27 cellular contexts compared by ENCODE assay signal in the genomic region with DNA sequence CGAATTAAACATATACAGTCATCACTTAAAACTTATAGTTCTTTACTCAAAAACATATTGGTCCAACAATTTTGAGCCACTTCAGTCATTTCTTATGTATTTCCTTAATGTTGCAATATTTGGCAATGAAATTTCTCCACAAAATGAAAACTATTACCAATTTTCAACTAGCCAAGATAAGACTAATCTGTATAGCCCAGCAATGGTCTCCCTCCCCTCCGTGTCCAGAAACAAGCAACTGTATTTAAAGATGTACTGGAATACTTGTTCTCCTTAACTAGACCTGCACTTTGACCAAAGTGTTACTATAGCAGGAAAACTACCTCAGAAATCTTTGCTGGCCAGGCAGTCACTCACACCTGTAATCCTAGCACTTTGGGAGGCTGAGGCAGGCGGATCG. TPM values are rescaled to one million over a fixed set of nuclear protein-coding genes. Genes with fewer than 3 reads are reported as not detected.
DNase-seq lines count a peak whose midpoint lies in the region; ATAC-seq and TF ChIP-seq lines count a peak whose summit lies in the region.
"Had no signal": no experiment of that assay in that cellular context is flagged by ENCODE, and none has a peak within 500 bp of the region (broad histone marks: within the 10 kb centered on the region; RNA-seq: fewer than 3 reads in every experiment).

No MANE protein-coding gene starts in this region.

- BruUV-seq in IMR-90 (replicated peaks; lab: Mats Ljungman, UMichigan) = no TSS peak
- BruUV-seq in OCI-LY7 (replicated peaks; lab: Mats Ljungman, UMichigan) = no TSS peak

- H3K27ac ChIP-seq in IMR-90 (ENCODE audit: insufficient read depth, low read length) = no peak overlapping the region
- peak overlapping the region; percentile 80; the same call in 1 of the 2 replicates for H3K27ac ChIP-seq in VCaP
- H3K27ac ChIP-seq in OCI-LY7 (ENCODE audit: low read depth, low read length, poor library complexity, severe bottlenecking) = no peak overlapping the region
- H3K27ac ChIP-seq: BLaER1, parathyroid adenoma, right atrium auricular region, thoracic aorta had no signal

- H4K91ac ChIP-seq in IMR-90 (ENCODE audit: insufficient read depth, low read depth, low read length) = no peak overlapping the region

- H3K4me1 Mint-ChIP-seq in stimulated activated effector memory CD8-positive, alpha-beta T cell treated with anti-CD3 and anti-CD28 coated beads, Interleukin-12 subunit alpha, Interleukin-12 subunit beta, amount 100 ng/mL, for 72 hours = peaks cover 29% of the 10 kb centered on the region

- no peak for TF ChIP-seq RAD21 in IMR-90 (IDR thresholded peaks at IDR 0.05; ENCODE audit: low read length)

- H3K9me2 ChIP-seq in OCI-LY7 (ENCODE audit: insufficient read depth, low read length) = no peaks in the 10 kb centered on the region

- no peak overlapping the region for H2BK15ac ChIP-seq in IMR-90 (ENCODE audit: low read depth, low read length)

- intact Hi-C loops in IMR-90 (cut with micrococcal nuclease) (no loop called here), OCI-LY7 (cut with micrococcal nuclease; ENCODE audit: unreplicated experiment) (no loop called here)

- H3K18ac ChIP-seq in IMR-90 (ENCODE audit: low read depth, low read length) = no peak overlapping the region

- no peak overlapping the region for H2AK5ac ChIP-seq in IMR-90 (ENCODE audit: low read depth, low read length)

- H3K9me3 Mint-ChIP-seq in stimulated activated effector memory CD8-positive, alpha-beta T cell treated with anti-CD3 and anti-CD28 coated beads, Interleukin-12 subunit alpha, Interleukin-12 subunit beta, amount 100 ng/mL, for 72 hours = no peaks in the 10 kb centered on the region
- H3K9me3 Mint-ChIP-seq: activated naive CD4-positive, alpha-beta T cell treated with anti-CD3 and anti-CD28 coated beads, Interleukin-2, amount 10 ng/mL, durations not matched to agents 7 days and 5 days; activated T-helper 1 cell treated with anti-CD3 and anti-CD28 coated beads, Interleukin-12 subunit alpha, Interleukin-12 subunit beta, Interleukin-2, Interleukin-4 antibody, amounts not matched to agents 30 ng/mL and 10 ng/mL and 1 ng/mL, durations not matched to agents 14 hours and 24 hours and 36 hours; stimulated activated naive CD8-positive, alpha-beta T cell treated with anti-CD3 and anti-CD28 coated beads, Interleukin-15, Interleukin-2, amounts not matched to agents 100 ng/mL and 50 ng/mL, for 24 hours had no signal

- H3K4me3 Mint-ChIP-seq in stimulated activated effector memory CD8-positive, alpha-beta T cell treated with anti-CD3 and anti-CD28 coated beads, Interleukin-12 subunit alpha, Interleukin-12 subunit beta, amount 100 ng/mL, for 72 hours = no peak overlapping the region
- H3K4me3 Mint-ChIP-seq: activated naive CD4-positive, alpha-beta T cell treated with anti-CD3 and anti-CD28 coated beads, Interleukin-2, amount 10 ng/mL, durations not matched to agents 7 days and 5 days; activated T-helper 1 cell treated with anti-CD3 and anti-CD28 coated beads, Interleukin-12 subunit alpha, Interleukin-12 subunit beta, Interleukin-2, Interleukin-4 antibody, amounts not matched to agents 30 ng/mL and 10 ng/mL and 1 ng/mL, durations not matched to agents 14 hours and 24 hours and 36 hours; stimulated activated naive CD8-positive, alpha-beta T cell treated with anti-CD3 and anti-CD28 coated beads, Interleukin-15, Interleukin-2, amounts not matched to agents 100 ng/mL and 50 ng/mL, for 24 hours had no signal

- H3K4ac ChIP-seq in IMR-90 (ENCODE audit: low read depth, low read length) = no peak overlapping the region

- H2AFZ ChIP-seq in IMR-90 (replicated peaks; ENCODE audit: low read length, poor library complexity) (no peak overlapping the region), OCI-LY7 (ENCODE audit: low read length) (no peak overlapping the region)
- H2AFZ ChIP-seq: parathyroid adenoma had no signal

- H3K36me3 Mint-ChIP-seq in stimulated activated effector memory CD8-positive, alpha-beta T cell treated with anti-CD3 and anti-CD28 coated beads, Interleukin-12 subunit alpha, Interleukin-12 subunit beta, amount 100 ng/mL, for 72 hours = peaks cover 87% of the 10 kb centered on the region

- peaks cover 5% of the 10 kb centered on the region for H3K9me1 ChIP-seq in IMR-90 (ENCODE audit: insufficient read depth, low read length)

- H4K5ac ChIP-seq in IMR-90 (ENCODE audit: low read depth, low read length) = no peak overlapping the region

- H3K79me2 ChIP-seq in OCI-LY7 (ENCODE audit: insufficient read depth, low read depth, low read length) = peaks cover 89% of the 10 kb centered on the region

- H3K9ac ChIP-seq in IMR-90 (ENCODE audit: low read depth, low read length) = no peak overlapping the region
- H3K9ac ChIP-seq: BLaER1, parathyroid adenoma had no signal

- H3K79me1 ChIP-seq in IMR-90 (ENCODE audit: low read depth in 1 of 2, low read length in 2 of 2) = peaks cover 0 to 15% of the 10 kb centered on the region in 2 experiments; a peak in 1 of 4 replicates

- H3K23ac ChIP-seq in IMR-90 (ENCODE audit: low read depth, low read length) = no peak overlapping the region

- no peak for ATAC-seq in IMR-90 (ENCODE audit: low read depth)
- ATAC-seq in stimulated activated effector memory CD8-positive, alpha-beta T cell treated with anti-CD3 and anti-CD28 coated beads, Interleukin-12 subunit alpha, Interleukin-12 subunit beta, amount 100 ng/mL, for 72 hours = no peak

- H2BK5ac ChIP-seq in IMR-90 (ENCODE audit: low read depth, low read length, poor library complexity, severe bottlenecking) = no peak overlapping the region

- POLR2A ChIA-PET in IMR-90 (lab: Charles Lee; ENCODE audit: unreplicated experiment) (interaction anchor here (1.0 kb wide), 1 partner anchor 8 kb away, joined by 4 read pairs; no protein-coding TSS in a partner anchor), OCI-LY7 (lab: Charles Lee) (no interaction called here)

- no peak overlapping the region for H2BK20ac ChIP-seq in IMR-90 (ENCODE audit: low read depth, low read length)

- peaks cover 99% of the 10 kb centered on the region for H4K20me1 ChIP-seq in IMR-90 (ENCODE audit: insufficient read depth, low read length)
- 0 out of 2 replicates have a peak, but pooled peaks cover 21% of the 10 kb centered on the region for H4K20me1 ChIP-seq in OCI-LY7 (ENCODE audit: insufficient read depth, low read length)

- no peak for TF ChIP-seq POLR2A in IMR-90 (IDR thresholded peaks at IDR 0.05; ENCODE audit: low read depth, low read length)

- H3K27ac Mint-ChIP-seq in stimulated activated effector memory CD8-positive, alpha-beta T cell treated with anti-CD3 and anti-CD28 coated beads, Interleukin-12 subunit alpha, Interleukin-12 subunit beta, amount 100 ng/mL, for 72 hours = peak overlapping the region; percentile 14
- H3K27ac Mint-ChIP-seq: activated naive CD4-positive, alpha-beta T cell treated with anti-CD3 and anti-CD28 coated beads, Interleukin-2, amount 10 ng/mL, durations not matched to agents 7 days and 5 days; activated T-helper 1 cell treated with anti-CD3 and anti-CD28 coated beads, Interleukin-12 subunit alpha, Interleukin-12 subunit beta, Interleukin-2, Interleukin-4 antibody, amounts not matched to agents 30 ng/mL and 10 ng/mL and 1 ng/mL, durations not matched to agents 14 hours and 24 hours and 36 hours; stimulated activated naive CD8-positive, alpha-beta T cell treated with anti-CD3 and anti-CD28 coated beads, Interleukin-15, Interleukin-2, amounts not matched to agents 100 ng/mL and 50 ng/mL, for 24 hours had no signal

- TF ChIP-seq CTCF in IMR-90 (conservative IDR thresholded peaks at IDR 0.05; ENCODE audit: low read depth, low read length) (no peak), VCaP (conservative IDR thresholded peaks at IDR 0.05) (no peak), fibroblast of pulmonary artery (IDR thresholded peaks at IDR 0.05; ENCODE audit: low read length, missing control alignments) (no peak), OCI-LY7 (conservative IDR thresholded peaks at IDR 0.05; ENCODE audit: low read length) (no peak)

- CTCF ChIA-PET in IMR-90 (lab: Yijun Ruan, JAX) = no interaction called here
- CTCF ChIA-PET in OCI-LY7 (lab: Charles Lee; ENCODE audit: unreplicated experiment) = no interaction called here

- H2AK9ac ChIP-seq in IMR-90 (replicated peaks; ENCODE audit: low read depth, low read length, poor library complexity) = no peak overlapping the region

- H3K56ac ChIP-seq in IMR-90 (ENCODE audit: extremely low read depth, insufficient read depth, low read length) = no peak overlapping the region

- H3K4me1 ChIP-seq in IMR-90 (ENCODE audit: control insufficient read depth, insufficient read depth, low read length) = peaks cover 8% of the 10 kb centered on the region
- H3K4me1 ChIP-seq in OCI-LY7 (ENCODE audit: insufficient read depth, low read length, poor library complexity, severe bottlenecking) = peaks cover 16% of the 10 kb centered on the region

- peaks cover 18% of the 10 kb centered on the region for H3K36me3 ChIP-seq in IMR-90 (ENCODE audit: control insufficient read depth, insufficient read depth, low read length)
- peaks cover 70% of the 10 kb centered on the region for H3K36me3 ChIP-seq in OCI-LY7 (ENCODE audit: insufficient read depth, low read length)

- H3K9me3 ChIP-seq in IMR-90 (ENCODE audit: control insufficient read depth, insufficient read depth, low read length) = no peaks in the 10 kb centered on the region
- 0 out of 2 replicates have a peak, but pooled peaks cover 4% of the 10 kb centered on the region for H3K9me3 ChIP-seq in OCI-LY7 (ENCODE audit: low read length)
- H3K9me3 ChIP-seq: BLaER1, HAP-1, right atrium auricular region, thoracic aorta had no signal

- H3K27me3 ChIP-seq in IMR-90 (ENCODE audit: control insufficient read depth, insufficient read depth, low read length) = no peaks in the 10 kb centered on the region
- H3K27me3 ChIP-seq: BLaER1, right atrium auricular region had no signal

- DNase-seq in IMR-90 (no peak), fibroblast of pulmonary artery (ENCODE audit: low read depth) (peak; percentile 39), OCI-LY7 (ENCODE audit: low spot score) (no peak), mucosa of gallbladder (ENCODE audit: low spot score) (no peak)
- no peak for DNase-seq in stimulated activated effector memory CD8-positive, alpha-beta T cell treated with anti-CD3 and anti-CD28 coated beads, Interleukin-12 subunit alpha, Interleukin-12 subunit beta, amount 100 ng/mL, for 72 hours (ENCODE audit: low spot score in 2 of 2)
- no peak for DNase-seq in stimulated activated CD4-positive, alpha-beta T cell treated with anti-CD3 and anti-CD28 coated beads, Interleukin-4, amount 100 ng/mL, for 24 hours
- DNase-seq: activated CD4-positive, alpha-beta T cell treated with anti-CD3 and anti-CD28 coated beads, Interleukin-2, amount 50 U/mL, for 1 hour; activated CD4-positive, CD25-positive, alpha-beta regulatory T cell; activated naive CD4-positive, alpha-beta T cell treated with anti-CD3 and anti-CD28 coated beads, Interleukin-2, amount 10 ng/mL, durations not matched to agents 7 days and 5 days; amygdala; DMS53; NCI-H2107; NCI-H345; NCI-H69; SIG-M5; stimulated activated CD4-positive, alpha-beta T cell treated with anti-CD3 and anti-CD28 coated beads, Interleukin-1b, Interleukin-23, amount 100 ng/mL, for 48 hours; SW 1271; T-helper 9 cell had no signal

- no peak overlapping the region for H4K8ac ChIP-seq in IMR-90 (ENCODE audit: low read depth in 2 of 2, low read length in 2 of 2)

- in situ Hi-C loops in IMR-90 (cut with MboI; ENCODE audit: low sequenced_read_pairs) = no loop called here

- H2BK120ac ChIP-seq in IMR-90 (ENCODE audit: low read depth, low read length) = no peak overlapping the region

- dilution Hi-C loops in IMR-90 (cut with HindIII; ENCODE audit: low sequenced_read_pairs, unreplicated experiment) = no loop called here

- H3K4me3 ChIP-seq in IMR-90 (ENCODE audit: insufficient read depth, low read depth, low read length) (no peak overlapping the region), fibroblast of pulmonary artery (replicated peaks; ENCODE audit: low read depth, low read length) (no peak overlapping the region), OCI-LY7 (ENCODE audit: low read depth, low read length, poor library complexity, severe bottlenecking) (no peak overlapping the region)
- H3K4me3 ChIP-seq: BLaER1, HAP-1, right atrium auricular region, thoracic aorta had no signal

- no CpG with 5 or more reads among the region's 4 CpGs for WGBS in IMR-90 (ENCODE audit: extremely low coverage in 2 of 2, insufficient read length in 1 of 2), 2 experiments

- H3K4me2 ChIP-seq in IMR-90 (ENCODE audit: low read depth, low read length) (0 out of 2 replicates have a peak overlapping the region, but pooled peaks have one; percentile 13), OCI-LY7 (ENCODE audit: low read length) (no peak overlapping the region)
- H3K4me2 ChIP-seq: BLaER1 had no signal

- H3K14ac ChIP-seq in IMR-90 (replicated peaks; ENCODE audit: low read depth, low read length) = no peak overlapping the region

RNA-seq across cellular contexts. Expression of a gene that starts 9.2 kb away (rescaled TPM):
- total RNA-seq in IMR-90 (2012; rRNA removed) (172 and 290 TPM in 2 replicates), OCI-LY7 (2022) (51.9 and 58.0 TPM in 2 replicates), mucosa of gallbladder (149 TPM)
- polyA plus RNA-seq in IMR-90 (2012; rRNA removed) = 357 and 412 TPM in 2 replicates
- polyA plus RNA-seq in IMR-90 (2012; cell fraction: cytosol; rRNA removed) = 104 and 250 TPM in 2 replicates
- 132 and 157 TPM in 2 replicates for polyA plus RNA-seq in IMR-90 (2012; cell fraction: nucleus; rRNA removed; ENCODE audit: low replicate concordance)
- total RNA-seq in OCI-LY7 (2014; rRNA removed; shearing (Covaris generic)) = 26.6 and 34.9 TPM in 2 replicates

RNA-seq across cellular contexts. Expression of a gene that starts 31.9 kb away (rescaled TPM):
- total RNA-seq in IMR-90 (2012; rRNA removed) (16.8 and 16.9 TPM in 2 replicates), OCI-LY7 (2022) (25.6 and 29.7 TPM in 2 replicates), mucosa of gallbladder (24.3 TPM)
- polyA plus RNA-seq in IMR-90 (2012; rRNA removed) = 9.5 and 10.0 TPM in 2 replicates
- polyA plus RNA-seq in IMR-90 (2012; cell fraction: cytosol; rRNA removed) = 6.5 and 8.9 TPM in 2 replicates
- polyA plus RNA-seq in IMR-90 (2012; cell fraction: nucleus; rRNA removed; ENCODE audit: low replicate concordance) = 4.3 and 7.0 TPM in 2 replicates
- total RNA-seq in OCI-LY7 (2014; rRNA removed; shearing (Covaris generic)) = 15.2 and 19.3 TPM in 2 replicates

RNA-seq across cellular contexts. Expression of a gene that starts 43.8 kb away (rescaled TPM):
- total RNA-seq in IMR-90 (2012; rRNA removed) (under 0.01 TPM in 2 replicates), OCI-LY7 (2022) (0.21 TPM in 1 of 2 replicates, not detected in the other), mucosa of gallbladder (0.52 TPM)
- 0.02 TPM in 1 of 2 replicates, not detected in the other for polyA plus RNA-seq in IMR-90 (2012; rRNA removed)
- polyA plus RNA-seq in IMR-90 (2012; cell fraction: cytosol; rRNA removed) = not detected in 2 replicates
- 0.17 TPM in 1 of 2 replicates, not detected in the other for polyA plus RNA-seq in IMR-90 (2012; cell fraction: nucleus; rRNA removed; ENCODE audit: low replicate concordance)
- not detected in 2 replicates for total RNA-seq in OCI-LY7 (2014; rRNA removed; shearing (Covaris generic))
- total RNA-seq: activated T-helper 1 cell treated with anti-CD3 and anti-CD28 coated beads, Interleukin-12 subunit alpha, Interleukin-12 subunit beta, Interleukin-2, Interleukin-4 antibody, amounts not matched to agents 30 ng/mL and 10 ng/mL and 1 ng/mL, durations not matched to agents 14 hours and 24 hours and 36 hours; G401 had no signal
